Comparison of ENCODE assay signal across 3 cellular contexts in the genomic region with DNA sequence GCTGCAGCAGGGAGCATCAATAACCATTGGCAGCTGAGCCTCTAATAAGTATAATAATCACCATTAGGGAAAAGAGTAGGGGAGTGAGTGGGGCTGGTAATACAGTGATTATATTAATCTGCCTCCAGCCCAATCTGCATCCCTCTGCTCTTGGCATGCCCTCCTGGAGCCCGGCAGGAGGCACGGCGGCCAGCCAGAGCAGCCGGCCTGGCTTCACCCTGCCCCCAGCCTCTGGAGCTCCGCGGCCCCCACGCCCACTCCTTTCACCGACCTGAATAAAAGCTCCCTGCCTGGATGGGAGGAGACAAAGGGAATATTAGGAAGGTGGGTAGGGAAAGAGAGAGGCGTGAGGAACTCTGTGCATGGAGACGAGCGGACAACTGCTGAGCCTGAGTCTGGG.
A peak's percentile ranks its signal among the peaks of the same experiment; 100 is the strongest.
TF ChIP-seq lines count a peak whose summit lies in the region.

No MANE protein-coding gene starts in this region.

TF ChIP-seq in HEK293, 187 proteins besides CTCF, POLR2A, EP300 and RAD21 (continues in another document):
- TF ChIP-seq ZNF211 (tag by site-specific recombination; IDR thresholded peaks at IDR 0.05; ENCODE audit: low read depth) (no peak), ZNF341 (tag by site-specific recombination; IDR thresholded peaks at IDR 0.05; ENCODE audit: low read depth) (peak; percentile 81), REPIN1 (tag by site-specific recombination; IDR thresholded peaks at IDR 0.05; ENCODE audit: low read depth) (no peak), ZNF311 (tag by site-specific recombination; IDR thresholded peaks at IDR 0.05; ENCODE audit: borderline replicate concordance) (no peak), GLIS1 (tag by site-specific recombination; IDR thresholded peaks at IDR 0.05) (0 out of 2 replicates have a peak, but pooled peaks have one; percentile 8), ZFHX2 (tag by site-specific recombination; conservative IDR thresholded peaks at IDR 0.05) (peak; percentile 94), AEBP2 (tag by site-specific recombination; IDR thresholded peaks at IDR 0.05; ENCODE audit: borderline replicate concordance) (no peak), ZNF449 (tag by site-specific recombination; IDR thresholded peaks at IDR 0.05) (peak; percentile 68), ZNF48 (tag by site-specific recombination; IDR thresholded peaks at IDR 0.05) (no peak), ZFP37 (tag by site-specific recombination; IDR thresholded peaks at IDR 0.05) (no peak), ZNF223 (tag by site-specific recombination; IDR thresholded peaks at IDR 0.05) (no peak)
- TF ChIP-seq, protein P1, sequence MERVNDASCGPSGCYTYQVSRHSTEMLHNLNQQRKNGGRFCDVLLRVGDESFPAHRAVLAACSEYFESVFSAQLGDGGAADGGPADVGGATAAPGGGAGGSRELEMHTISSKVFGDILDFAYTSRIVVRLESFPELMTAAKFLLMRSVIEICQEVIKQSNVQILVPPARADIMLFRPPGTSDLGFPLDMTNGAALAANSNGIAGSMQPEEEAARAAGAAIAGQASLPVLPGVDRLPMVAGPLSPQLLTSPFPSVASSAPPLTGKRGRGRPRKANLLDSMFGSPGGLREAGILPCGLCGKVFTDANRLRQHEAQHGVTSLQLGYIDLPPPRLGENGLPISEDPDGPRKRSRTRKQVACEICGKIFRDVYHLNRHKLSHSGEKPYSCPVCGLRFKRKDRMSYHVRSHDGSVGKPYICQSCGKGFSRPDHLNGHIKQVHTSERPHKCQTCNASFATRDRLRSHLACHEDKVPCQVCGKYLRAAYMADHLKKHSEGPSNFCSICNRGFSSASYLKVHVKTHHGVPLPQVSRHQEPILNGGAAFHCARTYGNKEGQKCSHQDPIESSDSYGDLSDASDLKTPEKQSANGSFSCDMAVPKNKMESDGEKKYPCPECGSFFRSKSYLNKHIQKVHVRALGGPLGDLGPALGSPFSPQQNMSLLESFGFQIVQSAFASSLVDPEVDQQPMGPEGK (tag by site-specific recombination; IDR thresholded peaks at IDR 0.05): 0 out of 2 replicates have a peak, but pooled peaks have one; percentile 14

TF ChIP-seq in K562, 482 proteins besides CTCF, POLR2A, EP300 and RAD21:
- 0 out of 2 replicates have a peak, but pooled peaks have one; percentile 9 for TF ChIP-seq EGR1 (conservative IDR thresholded peaks at IDR 0.05)
- TF ChIP-seq ZNF384 (IDR thresholded peaks at IDR 0.05; ENCODE audit: low read depth, low read length): no peak

TF ChIP-seq in neural cell, 6 proteins besides CTCF, POLR2A, EP300 and RAD21:
- no peak for TF ChIP-seq TAF1 (IDR thresholded peaks at IDR 0.05; ENCODE audit: low read depth)
- TF ChIP-seq, protein P2, sequence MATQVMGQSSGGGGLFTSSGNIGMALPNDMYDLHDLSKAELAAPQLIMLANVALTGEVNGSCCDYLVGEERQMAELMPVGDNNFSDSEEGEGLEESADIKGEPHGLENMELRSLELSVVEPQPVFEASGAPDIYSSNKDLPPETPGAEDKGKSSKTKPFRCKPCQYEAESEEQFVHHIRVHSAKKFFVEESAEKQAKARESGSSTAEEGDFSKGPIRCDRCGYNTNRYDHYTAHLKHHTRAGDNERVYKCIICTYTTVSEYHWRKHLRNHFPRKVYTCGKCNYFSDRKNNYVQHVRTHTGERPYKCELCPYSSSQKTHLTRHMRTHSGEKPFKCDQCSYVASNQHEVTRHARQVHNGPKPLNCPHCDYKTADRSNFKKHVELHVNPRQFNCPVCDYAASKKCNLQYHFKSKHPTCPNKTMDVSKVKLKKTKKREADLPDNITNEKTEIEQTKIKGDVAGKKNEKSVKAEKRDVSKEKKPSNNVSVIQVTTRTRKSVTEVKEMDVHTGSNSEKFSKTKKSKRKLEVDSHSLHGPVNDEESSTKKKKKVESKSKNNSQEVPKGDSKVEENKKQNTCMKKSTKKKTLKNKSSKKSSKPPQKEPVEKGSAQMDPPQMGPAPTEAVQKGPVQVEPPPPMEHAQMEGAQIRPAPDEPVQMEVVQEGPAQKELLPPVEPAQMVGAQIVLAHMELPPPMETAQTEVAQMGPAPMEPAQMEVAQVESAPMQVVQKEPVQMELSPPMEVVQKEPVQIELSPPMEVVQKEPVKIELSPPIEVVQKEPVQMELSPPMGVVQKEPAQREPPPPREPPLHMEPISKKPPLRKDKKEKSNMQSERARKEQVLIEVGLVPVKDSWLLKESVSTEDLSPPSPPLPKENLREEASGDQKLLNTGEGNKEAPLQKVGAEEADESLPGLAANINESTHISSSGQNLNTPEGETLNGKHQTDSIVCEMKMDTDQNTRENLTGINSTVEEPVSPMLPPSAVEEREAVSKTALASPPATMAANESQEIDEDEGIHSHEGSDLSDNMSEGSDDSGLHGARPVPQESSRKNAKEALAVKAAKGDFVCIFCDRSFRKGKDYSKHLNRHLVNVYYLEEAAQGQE (IDR thresholded peaks at IDR 0.05; ENCODE audit: borderline replicate concordance): peak; percentile 53
